Comparison of ENCODE assay signal across 16 cellular contexts in genomic region chr6:148479498-148479897, GRCh38.
DNase-seq lines count a peak whose midpoint lies in the region; ATAC-seq and TF ChIP-seq lines count a peak whose summit lies in the region.
"Had no signal": no experiment of that assay in that cellular context is flagged by ENCODE, and none has a peak within 500 bp of the region (broad histone marks: within the 10 kb centered on the region; RNA-seq: fewer than 3 reads in every experiment).

No MANE protein-coding gene starts in this region.

- H3K4me3 Mint-ChIP-seq in progenitor cell of endocrine pancreas (ENCODE audit: low read depth): no peak overlapping the region
- H3K4me3 Mint-ChIP-seq: B cell; CD4-positive, CD25-positive, alpha-beta regulatory T cell; GM23338; HFFc6 had no signal

- H3K4me3 ChIP-seq in dorsolateral prefrontal cortex (no peak overlapping the region), gastroesophageal sphincter (no peak overlapping the region), left ventricle myocardium inferior (no peak overlapping the region)
- H3K4me3 ChIP-seq: GM23338 had no signal

- DNase-seq in dorsolateral prefrontal cortex (no peak), left ventricle myocardium inferior (peak; percentile 69), progenitor cell of endocrine pancreas (ENCODE audit: low spot score, unreplicated experiment) (no peak), NCI-H2029 treated with DMSO at 0.1 percent for 48 hours (lab: John Stamatoyannopoulos, UW) (no peak)
- DNase-seq: C1 segment of cervical spinal cord; Caco-2; CD4-positive, CD25-positive, alpha-beta regulatory T cell; H7; HFFc6; IMR-90 had no signal

- WGBS in gastroesophageal sphincter (ENCODE audit: low coverage in 1 of 2), 2 donors: 88 to 89% methylated on average over 5 of the region's 5 CpGs

- intact Hi-C loops in dorsolateral prefrontal cortex (cut with DNase I) (no loop called here), left ventricle myocardium inferior (cut with micrococcal nuclease) (no loop called here)

- H3K36me3 Mint-ChIP-seq in progenitor cell of endocrine pancreas (ENCODE audit: insufficient read depth): peaks cover 27% of the 10 kb centered on the region
- H3K36me3 Mint-ChIP-seq: CD4-positive, CD25-positive, alpha-beta regulatory T cell had no signal

- no peak for TF ChIP-seq POLR2A in gastroesophageal sphincter (IDR thresholded peaks at IDR 0.05)

- no peak for TF ChIP-seq EP300 in gastroesophageal sphincter (IDR thresholded peaks at IDR 0.05)

- H3K27ac Mint-ChIP-seq in progenitor cell of endocrine pancreas: peak overlapping the region; percentile 35
- H3K27ac Mint-ChIP-seq: B cell; CD4-positive, CD25-positive, alpha-beta regulatory T cell; GM23338; HFFc6 had no signal

- H3K9me3 ChIP-seq in gastroesophageal sphincter (no peaks in the 10 kb centered on the region), left ventricle myocardium inferior (replicated peaks) (no peaks in the 10 kb centered on the region)
- H3K9me3 ChIP-seq: Caco-2 had no signal

- peaks cover 0 to 4% (median 0%) of the 10 kb centered on the region in 3 donors for H3K4me1 ChIP-seq in gastroesophageal sphincter
- H3K4me1 ChIP-seq in left ventricle myocardium inferior: peaks cover 14% of the 10 kb centered on the region
- H3K4me1 ChIP-seq: Caco-2 had no signal

- H3K36me3 ChIP-seq in gastroesophageal sphincter (peaks cover 0 to 49% of the 10 kb centered on the region in 2 donors), left ventricle myocardium inferior (peaks cover 48% of the 10 kb centered on the region)

- no peaks in the 10 kb centered on the region for H3K27me3 ChIP-seq in dorsolateral prefrontal cortex
- H3K27me3 ChIP-seq in gastroesophageal sphincter: no peaks in the 10 kb centered on the region
- no peaks in the 10 kb centered on the region for H3K27me3 ChIP-seq in left ventricle myocardium inferior (ENCODE audit: low read depth)

- ATAC-seq in gastroesophageal sphincter (peak; percentile 67), GM21367 (IDR thresholded peaks at IDR 0.05; ENCODE audit: unreplicated experiment) (no peak), HG02884 (IDR thresholded peaks at IDR 0.05; ENCODE audit: unreplicated experiment) (no peak)
- ATAC-seq: GM23338, HCT116 had no signal

- peaks cover 3% of the 10 kb centered on the region for H3K9me3 Mint-ChIP-seq in progenitor cell of endocrine pancreas (ENCODE audit: low read depth)
- H3K9me3 Mint-ChIP-seq: GM23338, HFFc6 had no signal

- peak overlapping the region in 30 of 59 donors; percentile 2 to 74 (median 38) for H3K27ac ChIP-seq in dorsolateral prefrontal cortex
- peak overlapping the region in 3 of 4 donors; percentile 28 to 57 (median 45) for H3K27ac ChIP-seq in gastroesophageal sphincter
- peak overlapping the region; percentile 55 for H3K27ac ChIP-seq in left ventricle myocardium inferior (replicated peaks)

- H3K27me3 Mint-ChIP-seq in progenitor cell of endocrine pancreas: no peaks in the 10 kb centered on the region

- H3K4me1 Mint-ChIP-seq in progenitor cell of endocrine pancreas (ENCODE audit: low read depth): no peaks in the 10 kb centered on the region
- H3K4me1 Mint-ChIP-seq: B cell; CD4-positive, CD25-positive, alpha-beta regulatory T cell; GM23338 had no signal

- TF ChIP-seq CTCF in dorsolateral prefrontal cortex (IDR thresholded peaks at IDR 0.05 in 54 of 56, conservative IDR thresholded peaks at IDR 0.05 in 2 of 56; ENCODE audit: low read depth in 1 of 56, partially characterized antibody in 56 of 56) (no peak), gastroesophageal sphincter (IDR thresholded peaks at IDR 0.05) (no peak), left ventricle myocardium inferior (IDR thresholded peaks at IDR 0.05; ENCODE audit: borderline replicate concordance) (no peak), progenitor cell of endocrine pancreas (IDR thresholded peaks at IDR 0.05; ENCODE audit: unreplicated experiment) (no peak)
